In the genomic region with DNA sequence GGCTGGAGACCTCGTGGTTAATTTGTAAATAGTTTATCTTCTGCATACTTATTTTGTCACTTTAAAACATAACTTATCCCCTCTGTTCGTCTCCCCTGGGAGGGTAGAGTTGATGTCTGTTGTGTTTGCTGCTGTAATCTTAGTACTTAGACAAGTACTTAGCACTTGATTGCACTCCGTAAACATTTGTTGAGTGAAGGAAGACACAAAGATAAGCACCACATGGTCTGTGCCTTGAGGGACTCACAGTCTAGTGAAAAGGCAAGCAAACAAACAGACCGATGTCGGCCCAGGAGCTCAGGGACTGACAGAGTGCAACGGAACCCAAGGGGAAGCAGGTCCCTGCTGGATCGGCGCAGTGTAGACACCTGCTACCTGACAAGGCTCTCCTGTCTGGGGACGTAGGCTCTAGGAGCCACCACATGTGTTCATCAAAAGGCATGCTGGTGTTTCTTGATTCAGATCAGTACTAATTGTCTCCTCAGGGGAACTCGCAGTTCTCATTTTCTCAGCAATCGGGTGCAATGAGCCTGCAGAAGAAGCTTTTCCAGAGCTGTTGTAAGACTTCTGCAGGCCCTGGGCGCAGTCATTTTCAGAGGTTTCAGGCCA, we compare ENCODE assay signal across 35 cellular contexts. TPM values are rescaled to one million over a fixed set of nuclear protein-coding genes. Genes with fewer than 3 reads are reported as not detected.
"Had no signal": no experiment of that assay in that cellular context is flagged by ENCODE, and none has a peak within 500 bp of the region (broad histone marks: within the 10 kb centered on the region; RNA-seq: fewer than 3 reads in every experiment).

No MANE protein-coding gene starts in this region.

- ATAC-seq: activated CD4-positive, alpha-beta T cell treated with anti-CD3 and anti-CD28 coated beads for 36 hours; activated T-cell treated with anti-CD3 and anti-CD28 coated beads, Interleukin-2, amount 50 U/mL, for 4 hours; esophagus mucosa; natural killer cell; psoas muscle; right cardiac atrium; stimulated activated effector memory CD8-positive, alpha-beta T cell treated with anti-CD3 and anti-CD28 coated beads, Interleukin-12 subunit alpha, Interleukin-12 subunit beta, amount 100 ng/mL, for 72 hours had no signal

- H3K9me3 ChIP-seq: breast epithelium, left ventricle myocardium inferior, neutrophil, pancreas, psoas muscle, testis had no signal

- DNase-seq: activated B cell treated with CpG ODN at 0.5 μM for 24 hours; activated CD4-positive, alpha-beta T cell treated with anti-CD3 and anti-CD28 coated beads for 36 hours; activated CD4-positive, alpha-beta T cell treated with anti-CD3 and anti-CD28 coated beads, Interleukin-2, amount 50 U/mL, for 4 hours; activated CD8-positive, alpha-beta memory T cell treated with anti-CD3 and anti-CD28 coated beads for 24 hours; activated CD8-positive, alpha-beta memory T cell treated with anti-CD3 and anti-CD28 coated beads, Interleukin-2, amount 50 U/mL, for 4 hours; activated naive CD4-positive, alpha-beta T cell; activated T-cell treated with anti-CD3 and anti-CD28 coated beads, Interleukin-2, amount 50 U/mL, for 4 hours; effector memory CD4-positive, alpha-beta T cell; foreskin melanocyte; glutamatergic neuron; hypothalamus; left ventricle myocardium inferior; midbrain; natural killer cell; pancreas; psoas muscle; right cardiac atrium; stimulated activated CD4-positive, alpha-beta T cell treated with anti-CD3 and anti-CD28 coated beads, Interleukin-12 subunit alpha, Interleukin-12 subunit beta, amount 100 ng/mL, for 4 hours; stimulated activated CD4-positive, alpha-beta T cell treated with anti-CD3 and anti-CD28 coated beads, Interleukin-1b, Interleukin-23, amount 100 ng/mL, for 48 hours; T1000; testis had no signal

- H3K27ac ChIP-seq: breast epithelium, left ventricle myocardium inferior, neutrophil, pancreas, psoas muscle, testis had no signal

- H3K4me1 Mint-ChIP-seq: activated B cell treated with CpG ODN at 0.5 μM for 24 hours; activated CD4-positive, alpha-beta T cell treated with anti-CD3 and anti-CD28 coated beads for 36 hours; central memory CD8-positive, alpha-beta T cell; natural killer cell; stimulated activated effector memory CD8-positive, alpha-beta T cell treated with anti-CD3 and anti-CD28 coated beads, Interleukin-12 subunit alpha, Interleukin-12 subunit beta, amount 100 ng/mL, for 72 hours had no signal

- H3K36me3 ChIP-seq: breast epithelium, left ventricle myocardium inferior, neutrophil, pancreas had no signal

- H3K9me3 Mint-ChIP-seq: activated B cell treated with CpG ODN at 0.5 μM for 24 hours; activated T-cell treated with anti-CD3 and anti-CD28 coated beads, Interleukin-2, amount 50 U/mL, for 4 hours; activated T-helper 2 cell treated with anti-CD3 and anti-CD28 coated beads, Interferon-gamma antibody, Interleukin-2, Interleukin-4, amounts not matched to agents 10 μg/mL and 5 μg/mL and 100 μg/mL, durations not matched to agents 14 hours and 24 hours and 36 hours; central memory CD8-positive, alpha-beta T cell; natural killer cell; stimulated activated effector memory CD8-positive, alpha-beta T cell treated with anti-CD3 and anti-CD28 coated beads, Interleukin-12 subunit alpha, Interleukin-12 subunit beta, amount 100 ng/mL, for 72 hours; type B pancreatic cell had no signal

- H3K27ac Mint-ChIP-seq: activated B cell treated with CpG ODN at 0.5 μM for 24 hours; activated CD4-positive, alpha-beta T cell treated with anti-CD3 and anti-CD28 coated beads for 36 hours; activated naive CD8-positive, alpha-beta T cell; activated T-helper 2 cell treated with anti-CD3 and anti-CD28 coated beads, Interferon-gamma antibody, Interleukin-2, Interleukin-4, amounts not matched to agents 10 μg/mL and 5 μg/mL and 100 μg/mL, durations not matched to agents 14 hours and 24 hours and 36 hours; natural killer cell; stimulated activated effector memory CD8-positive, alpha-beta T cell treated with anti-CD3 and anti-CD28 coated beads, Interleukin-12 subunit alpha, Interleukin-12 subunit beta, amount 100 ng/mL, for 72 hours; type B pancreatic cell had no signal

- H3K36me3 Mint-ChIP-seq: activated naive CD8-positive, alpha-beta T cell; natural killer cell; stimulated activated effector memory CD8-positive, alpha-beta T cell treated with anti-CD3 and anti-CD28 coated beads, Interleukin-12 subunit alpha, Interleukin-12 subunit beta, amount 100 ng/mL, for 72 hours; type B pancreatic cell had no signal

- H3K27me3 Mint-ChIP-seq: activated CD4-positive, alpha-beta T cell treated with anti-CD3 and anti-CD28 coated beads for 36 hours; activated naive CD8-positive, alpha-beta T cell had no signal

- FAIRE-seq: astrocyte, colon, endothelial cell of umbilical vein, pancreas had no signal

- H3K4me3 ChIP-seq: breast epithelium, left ventricle myocardium inferior, pancreas, psoas muscle, testis had no signal

- H3K4me1 ChIP-seq: breast epithelium, left ventricle myocardium inferior, pancreas, psoas muscle, testis had no signal

- H3K27me3 ChIP-seq: neutrophil, pancreas, testis had no signal

- H3K4me3 Mint-ChIP-seq: activated B cell treated with CpG ODN at 0.5 μM for 24 hours; activated CD4-positive, alpha-beta T cell treated with anti-CD3 and anti-CD28 coated beads for 36 hours; activated naive CD8-positive, alpha-beta T cell; activated T-cell treated with anti-CD3 and anti-CD28 coated beads, Interleukin-2, amount 50 U/mL, for 4 hours; central memory CD8-positive, alpha-beta T cell; natural killer cell; stimulated activated effector memory CD8-positive, alpha-beta T cell treated with anti-CD3 and anti-CD28 coated beads, Interleukin-12 subunit alpha, Interleukin-12 subunit beta, amount 100 ng/mL, for 72 hours; type B pancreatic cell had no signal

RNA-seq across cellular contexts. Expression of a gene that starts 31.4 kb away (rescaled TPM):
- total RNA-seq: activated B cell treated with CpG ODN at 0.5 μM for 24 hours; activated T-cell treated with anti-CD3 and anti-CD28 coated beads, Interleukin-2, amount 50 U/mL, for 4 hours; activated T-helper 2 cell treated with anti-CD3 and anti-CD28 coated beads, Interferon-gamma antibody, Interleukin-2, Interleukin-4, amounts not matched to agents 10 μg/mL and 5 μg/mL and 100 μg/mL, durations not matched to agents 14 hours and 24 hours and 36 hours; astrocyte; dermis microvascular lymphatic vessel endothelial cell; endothelial cell of umbilical vein; left ventricle myocardium inferior; lung microvascular endothelial cell; right cardiac atrium; T-helper 1 cell treated with Interleukin-12 subunit alpha and Interleukin-12 subunit beta and Interleukin-4 antibody, amounts not matched to agents 30 ng/mL and 1 ng/mL, for 36 hours had no signal
- polyA plus RNA-seq: endothelial cell of umbilical vein, right cardiac atrium had no signal
